Comparison of ENCODE assay signal across 1 cellular context in the genomic region with DNA sequence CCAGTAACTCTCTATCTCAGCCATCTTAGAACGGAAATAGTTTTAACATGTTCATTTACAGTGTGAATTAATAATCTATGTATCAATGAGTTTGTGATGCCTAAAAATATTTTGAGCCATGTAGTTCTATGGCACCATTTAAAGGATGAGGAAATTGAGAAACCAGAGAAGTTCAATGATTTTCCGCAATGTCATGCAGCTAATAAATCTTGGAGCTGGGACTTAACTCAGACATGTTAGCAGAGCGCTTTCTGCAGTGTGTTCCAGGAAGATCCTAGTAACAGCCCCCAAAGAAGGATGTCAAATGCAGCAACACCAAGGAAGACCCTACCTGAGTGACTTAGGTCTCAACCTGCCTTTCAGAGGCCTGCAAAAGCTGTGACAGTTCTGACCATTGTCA.
TF ChIP-seq lines count a peak whose summit lies in the region.

No MANE protein-coding gene starts in this region.

TF ChIP-seq in K562, 482 proteins besides CTCF, POLR2A, EP300 and RAD21 (continued from another document):
- TF ChIP-seq, protein P1, sequence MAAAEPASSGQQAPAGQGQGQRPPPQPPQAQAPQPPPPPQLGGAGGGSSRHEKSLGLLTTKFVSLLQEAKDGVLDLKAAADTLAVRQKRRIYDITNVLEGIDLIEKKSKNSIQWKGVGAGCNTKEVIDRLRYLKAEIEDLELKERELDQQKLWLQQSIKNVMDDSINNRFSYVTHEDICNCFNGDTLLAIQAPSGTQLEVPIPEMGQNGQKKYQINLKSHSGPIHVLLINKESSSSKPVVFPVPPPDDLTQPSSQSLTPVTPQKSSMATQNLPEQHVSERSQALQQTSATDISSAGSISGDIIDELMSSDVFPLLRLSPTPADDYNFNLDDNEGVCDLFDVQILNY (CRISPR knock-in tag; IDR thresholded peaks at IDR 0.05): no peak
- TF ChIP-seq PHTF2 (CRISPR knock-in tag; IDR thresholded peaks at IDR 0.05) (no peak), MAFG (tag; conservative IDR thresholded peaks at IDR 0.05) (peak; percentile 56), KLF13 (tag; IDR thresholded peaks at IDR 0.05; ENCODE audit: borderline replicate concordance, low read depth) (no peak), ZNF239 (CRISPR knock-in tag; IDR thresholded peaks at IDR 0.05) (no peak), NFE2 (IDR thresholded peaks at IDR 0.05; ENCODE audit: low read depth) (peak; percentile 51; the same call in 1 of the 2 replicates), HCFC1 (IDR thresholded peaks at IDR 0.05; ENCODE audit: low read depth, low read length) (no peak), CHCHD3 (CRISPR knock-in tag; IDR thresholded peaks at IDR 0.05) (no peak), MEF2A (IDR thresholded peaks at IDR 0.05; ENCODE audit: control insufficient read depth, low read depth, low read length) (no peak), JUNB (CRISPR knock-in tag; conservative IDR thresholded peaks at IDR 0.05) (no peak), ERF (CRISPR knock-in tag; IDR thresholded peaks at IDR 0.05) (no peak), STAT5A (IDR thresholded peaks at IDR 0.05; ENCODE audit: borderline replicate concordance, low read length) (no peak), ZNF143 (CRISPR knock-in tag; IDR thresholded peaks at IDR 0.05) (no peak), MEIS2 (IDR thresholded peaks at IDR 0.05; ENCODE audit: partially characterized antibody) (peak; percentile 64)
- TF ChIP-seq, protein P2, sequence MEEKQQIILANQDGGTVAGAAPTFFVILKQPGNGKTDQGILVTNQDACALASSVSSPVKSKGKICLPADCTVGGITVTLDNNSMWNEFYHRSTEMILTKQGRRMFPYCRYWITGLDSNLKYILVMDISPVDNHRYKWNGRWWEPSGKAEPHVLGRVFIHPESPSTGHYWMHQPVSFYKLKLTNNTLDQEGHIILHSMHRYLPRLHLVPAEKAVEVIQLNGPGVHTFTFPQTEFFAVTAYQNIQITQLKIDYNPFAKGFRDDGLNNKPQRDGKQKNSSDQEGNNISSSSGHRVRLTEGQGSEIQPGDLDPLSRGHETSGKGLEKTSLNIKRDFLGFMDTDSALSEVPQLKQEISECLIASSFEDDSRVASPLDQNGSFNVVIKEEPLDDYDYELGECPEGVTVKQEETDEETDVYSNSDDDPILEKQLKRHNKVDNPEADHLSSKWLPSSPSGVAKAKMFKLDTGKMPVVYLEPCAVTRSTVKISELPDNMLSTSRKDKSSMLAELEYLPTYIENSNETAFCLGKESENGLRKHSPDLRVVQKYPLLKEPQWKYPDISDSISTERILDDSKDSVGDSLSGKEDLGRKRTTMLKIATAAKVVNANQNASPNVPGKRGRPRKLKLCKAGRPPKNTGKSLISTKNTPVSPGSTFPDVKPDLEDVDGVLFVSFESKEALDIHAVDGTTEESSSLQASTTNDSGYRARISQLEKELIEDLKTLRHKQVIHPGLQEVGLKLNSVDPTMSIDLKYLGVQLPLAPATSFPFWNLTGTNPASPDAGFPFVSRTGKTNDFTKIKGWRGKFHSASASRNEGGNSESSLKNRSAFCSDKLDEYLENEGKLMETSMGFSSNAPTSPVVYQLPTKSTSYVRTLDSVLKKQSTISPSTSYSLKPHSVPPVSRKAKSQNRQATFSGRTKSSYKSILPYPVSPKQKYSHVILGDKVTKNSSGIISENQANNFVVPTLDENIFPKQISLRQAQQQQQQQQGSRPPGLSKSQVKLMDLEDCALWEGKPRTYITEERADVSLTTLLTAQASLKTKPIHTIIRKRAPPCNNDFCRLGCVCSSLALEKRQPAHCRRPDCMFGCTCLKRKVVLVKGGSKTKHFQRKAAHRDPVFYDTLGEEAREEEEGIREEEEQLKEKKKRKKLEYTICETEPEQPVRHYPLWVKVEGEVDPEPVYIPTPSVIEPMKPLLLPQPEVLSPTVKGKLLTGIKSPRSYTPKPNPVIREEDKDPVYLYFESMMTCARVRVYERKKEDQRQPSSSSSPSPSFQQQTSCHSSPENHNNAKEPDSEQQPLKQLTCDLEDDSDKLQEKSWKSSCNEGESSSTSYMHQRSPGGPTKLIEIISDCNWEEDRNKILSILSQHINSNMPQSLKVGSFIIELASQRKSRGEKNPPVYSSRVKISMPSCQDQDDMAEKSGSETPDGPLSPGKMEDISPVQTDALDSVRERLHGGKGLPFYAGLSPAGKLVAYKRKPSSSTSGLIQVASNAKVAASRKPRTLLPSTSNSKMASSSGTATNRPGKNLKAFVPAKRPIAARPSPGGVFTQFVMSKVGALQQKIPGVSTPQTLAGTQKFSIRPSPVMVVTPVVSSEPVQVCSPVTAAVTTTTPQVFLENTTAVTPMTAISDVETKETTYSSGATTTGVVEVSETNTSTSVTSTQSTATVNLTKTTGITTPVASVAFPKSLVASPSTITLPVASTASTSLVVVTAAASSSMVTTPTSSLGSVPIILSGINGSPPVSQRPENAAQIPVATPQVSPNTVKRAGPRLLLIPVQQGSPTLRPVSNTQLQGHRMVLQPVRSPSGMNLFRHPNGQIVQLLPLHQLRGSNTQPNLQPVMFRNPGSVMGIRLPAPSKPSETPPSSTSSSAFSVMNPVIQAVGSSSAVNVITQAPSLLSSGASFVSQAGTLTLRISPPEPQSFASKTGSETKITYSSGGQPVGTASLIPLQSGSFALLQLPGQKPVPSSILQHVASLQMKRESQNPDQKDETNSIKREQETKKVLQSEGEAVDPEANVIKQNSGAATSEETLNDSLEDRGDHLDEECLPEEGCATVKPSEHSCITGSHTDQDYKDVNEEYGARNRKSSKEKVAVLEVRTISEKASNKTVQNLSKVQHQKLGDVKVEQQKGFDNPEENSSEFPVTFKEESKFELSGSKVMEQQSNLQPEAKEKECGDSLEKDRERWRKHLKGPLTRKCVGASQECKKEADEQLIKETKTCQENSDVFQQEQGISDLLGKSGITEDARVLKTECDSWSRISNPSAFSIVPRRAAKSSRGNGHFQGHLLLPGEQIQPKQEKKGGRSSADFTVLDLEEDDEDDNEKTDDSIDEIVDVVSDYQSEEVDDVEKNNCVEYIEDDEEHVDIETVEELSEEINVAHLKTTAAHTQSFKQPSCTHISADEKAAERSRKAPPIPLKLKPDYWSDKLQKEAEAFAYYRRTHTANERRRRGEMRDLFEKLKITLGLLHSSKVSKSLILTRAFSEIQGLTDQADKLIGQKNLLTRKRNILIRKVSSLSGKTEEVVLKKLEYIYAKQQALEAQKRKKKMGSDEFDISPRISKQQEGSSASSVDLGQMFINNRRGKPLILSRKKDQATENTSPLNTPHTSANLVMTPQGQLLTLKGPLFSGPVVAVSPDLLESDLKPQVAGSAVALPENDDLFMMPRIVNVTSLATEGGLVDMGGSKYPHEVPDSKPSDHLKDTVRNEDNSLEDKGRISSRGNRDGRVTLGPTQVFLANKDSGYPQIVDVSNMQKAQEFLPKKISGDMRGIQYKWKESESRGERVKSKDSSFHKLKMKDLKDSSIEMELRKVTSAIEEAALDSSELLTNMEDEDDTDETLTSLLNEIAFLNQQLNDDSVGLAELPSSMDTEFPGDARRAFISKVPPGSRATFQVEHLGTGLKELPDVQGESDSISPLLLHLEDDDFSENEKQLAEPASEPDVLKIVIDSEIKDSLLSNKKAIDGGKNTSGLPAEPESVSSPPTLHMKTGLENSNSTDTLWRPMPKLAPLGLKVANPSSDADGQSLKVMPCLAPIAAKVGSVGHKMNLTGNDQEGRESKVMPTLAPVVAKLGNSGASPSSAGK (IDR thresholded peaks at IDR 0.05): no peak
- TF ChIP-seq, protein P3, sequence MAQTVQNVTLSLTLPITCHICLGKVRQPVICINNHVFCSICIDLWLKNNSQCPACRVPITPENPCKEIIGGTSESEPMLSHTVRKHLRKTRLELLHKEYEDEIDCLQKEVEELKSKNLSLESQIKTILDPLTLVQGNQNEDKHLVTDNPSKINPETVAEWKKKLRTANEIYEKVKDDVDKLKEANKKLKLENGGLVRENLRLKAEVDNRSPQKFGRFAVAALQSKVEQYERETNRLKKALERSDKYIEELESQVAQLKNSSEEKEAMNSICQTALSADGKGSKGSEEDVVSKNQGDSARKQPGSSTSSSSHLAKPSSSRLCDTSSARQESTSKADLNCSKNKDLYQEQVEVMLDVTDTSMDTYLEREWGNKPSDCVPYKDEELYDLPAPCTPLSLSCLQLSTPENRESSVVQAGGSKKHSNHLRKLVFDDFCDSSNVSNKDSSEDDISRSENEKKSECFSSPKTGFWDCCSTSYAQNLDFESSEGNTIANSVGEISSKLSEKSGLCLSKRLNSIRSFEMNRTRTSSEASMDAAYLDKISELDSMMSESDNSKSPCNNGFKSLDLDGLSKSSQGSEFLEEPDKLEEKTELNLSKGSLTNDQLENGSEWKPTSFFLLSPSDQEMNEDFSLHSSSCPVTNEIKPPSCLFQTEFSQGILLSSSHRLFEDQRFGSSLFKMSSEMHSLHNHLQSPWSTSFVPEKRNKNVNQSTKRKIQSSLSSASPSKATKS (CRISPR knock-in tag; IDR thresholded peaks at IDR 0.05): no peak
